Comparison of ENCODE assay signal across 20 cellular contexts in the genomic region with DNA sequence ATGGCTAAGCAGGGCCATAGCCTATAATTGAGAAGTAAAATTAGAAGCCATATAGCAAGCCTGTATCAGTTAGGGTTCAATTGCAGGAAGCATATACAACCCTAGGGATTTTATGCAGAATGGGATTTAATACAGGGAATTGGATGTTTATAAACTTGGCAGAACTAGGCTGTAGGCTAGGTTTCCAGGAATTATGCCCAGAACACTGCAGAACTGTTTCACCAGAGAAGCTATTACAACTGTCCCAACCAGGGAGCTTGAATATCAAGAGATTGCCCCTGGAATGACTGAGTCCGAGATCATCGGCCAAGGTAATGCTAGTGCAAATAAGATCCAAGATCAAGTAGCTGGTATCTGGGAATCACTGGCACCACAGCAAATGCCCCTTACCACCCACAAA.
DNase-seq lines count a peak whose midpoint lies in the region; ATAC-seq, FAIRE-seq and TF ChIP-seq lines count a peak whose summit lies in the region.
"Had no signal": no experiment of that assay in that cellular context is flagged by ENCODE, and none has a peak within 500 bp of the region (broad histone marks: within the 10 kb centered on the region; RNA-seq: fewer than 3 reads in every experiment).

No MANE protein-coding gene starts in this region.

- no peaks in the 10 kb centered on the region for H3K9me3 Mint-ChIP-seq in stimulated activated naive CD8-positive, alpha-beta T cell treated with anti-CD3 and anti-CD28 coated beads, Interleukin-15, amount 100 ng/mL, for 72 hours
- H3K9me3 Mint-ChIP-seq: H9 had no signal

- H3K9me3 ChIP-seq in adipocyte (ENCODE audit: control insufficient read depth, low read length), result no peaks in the 10 kb centered on the region
- H3K9me3 ChIP-seq: BE2C had no signal

- no peak overlapping the region for H3K27ac Mint-ChIP-seq in stimulated activated naive CD8-positive, alpha-beta T cell treated with anti-CD3 and anti-CD28 coated beads, Interleukin-15, amount 100 ng/mL, for 72 hours
- H3K27ac Mint-ChIP-seq: CD4-positive, CD25-positive, alpha-beta regulatory T cell; CD8-positive, alpha-beta memory T cell had no signal

- no peak overlapping the region for H3K9ac ChIP-seq in adipocyte (ENCODE audit: low read length)

- TF ChIP-seq POLR2A in erythroblast (IDR thresholded peaks at IDR 0.05; ENCODE audit: low read length), result no peak

- CTCF ChIA-PET in RWPE1 (lab: Yijun Ruan, JAX), result interaction anchor here (0.5 to 0.9 kb wide), 2 partner anchors 39 to 129 kb away, joined by 3 to 4 read pairs; no protein-coding TSS in a partner anchor

- H3K27me3 ChIP-seq in adipocyte (replicated peaks; ENCODE audit: control insufficient read depth, insufficient read depth, low read length), result no peaks in the 10 kb centered on the region
- H3K27me3 ChIP-seq: BE2C had no signal

- peaks cover 23% of the 10 kb centered on the region for H3K4me1 ChIP-seq in adipocyte (ENCODE audit: control insufficient read depth, insufficient read depth, low read length)
- H3K4me1 ChIP-seq: BE2C had no signal

- peak; percentile 40 for DNase-seq in Ammon's horn (ENCODE audit: low spot score)
- DNase-seq in adipocyte (ENCODE audit: low read depth), result peak; percentile 35
- DNase-seq in fibroblast of the aortic adventitia (ENCODE audit: low read depth), result peak; percentile 67
- DNase-seq in urothelium cell line (ENCODE audit: low spot score), result no peak
- DNase-seq in erythroblast (lab: John Stamatoyannopoulos, UW), result no peak
- DNase-seq in RWPE1 (ENCODE audit: low spot score), result no peak
- no peak for DNase-seq in stimulated activated naive CD8-positive, alpha-beta T cell treated with anti-CD3 and anti-CD28 coated beads, Interleukin-15, amount 100 ng/mL, for 72 hours
- DNase-seq: BE2C; C1 segment of cervical spinal cord; CD4-positive, CD25-positive, alpha-beta regulatory T cell; CD8-positive, alpha-beta memory T cell; COR-L47; DMS 273 treated with DMSO at 0.1 percent for 48 hours; DMS53; DND-41; EL; H9 had no signal

- POLR2A ChIA-PET in RWPE1 (lab: Yijun Ruan, JAX; ENCODE audit: low non-redundant PET), result no interaction called here

- ATAC-seq in stimulated activated naive CD8-positive, alpha-beta T cell treated with anti-CD3 and anti-CD28 coated beads, Interleukin-15, amount 100 ng/mL, for 72 hours, result no peak
- ATAC-seq: GM12878 had no signal

- H3K4me3 Mint-ChIP-seq in stimulated activated naive CD8-positive, alpha-beta T cell treated with anti-CD3 and anti-CD28 coated beads, Interleukin-15, amount 100 ng/mL, for 72 hours, result no peak overlapping the region
- H3K4me3 Mint-ChIP-seq: CD4-positive, CD25-positive, alpha-beta regulatory T cell; CD8-positive, alpha-beta memory T cell; H9 had no signal

- H3K27me3 Mint-ChIP-seq in stimulated activated naive CD8-positive, alpha-beta T cell treated with anti-CD3 and anti-CD28 coated beads, Interleukin-15, amount 100 ng/mL, for 72 hours, result peaks cover 15% of the 10 kb centered on the region
- H3K27me3 Mint-ChIP-seq: CD4-positive, CD25-positive, alpha-beta regulatory T cell had no signal

- no peaks in the 10 kb centered on the region for H3K4me1 Mint-ChIP-seq in stimulated activated naive CD8-positive, alpha-beta T cell treated with anti-CD3 and anti-CD28 coated beads, Interleukin-15, amount 100 ng/mL, for 72 hours
- H3K4me1 Mint-ChIP-seq: CD4-positive, CD25-positive, alpha-beta regulatory T cell; CD8-positive, alpha-beta memory T cell had no signal

- H3K27ac ChIP-seq in RWPE1, result no peak overlapping the region
- H3K27ac ChIP-seq: 22Rv1 had no signal

- H3K4me3 ChIP-seq in adipocyte (ENCODE audit: low read length) (no peak overlapping the region), fibroblast of the aortic adventitia (ENCODE audit: low read depth, low read length) (no peak overlapping the region)
- H3K4me3 ChIP-seq: GM12878 had no signal

- TF ChIP-seq CTCF in fibroblast of the aortic adventitia (IDR thresholded peaks at IDR 0.05; ENCODE audit: insufficient read depth, low read length), result no peak
- no peak for TF ChIP-seq CTCF in RWPE1 (conservative IDR thresholded peaks at IDR 0.05; ENCODE audit: low read depth)

- H3K36me3 ChIP-seq in adipocyte (ENCODE audit: control insufficient read depth, insufficient read depth, low read length, severe bottlenecking), result no peaks in the 10 kb centered on the region
- H3K36me3 ChIP-seq: BE2C had no signal

- FAIRE-seq in urothelium cell line (lab: Jason Lieb, UNC), result peak; percentile 9
- FAIRE-seq: GM12878, H1 had no signal

Comparison
In these comparisons a context has a peak if more than half of its experiments do, and no peak if none do; other contexts are left out.
1. DNase-seq: peak in Ammon's horn (single experiment), adipocyte (single experiment) and fibroblast of the aortic adventitia (single experiment); none in urothelium cell line (single experiment), erythroblast (0 of 2), RWPE1 (single experiment) and stimulated activated naive CD8-positive, alpha-beta T cell treated with anti-CD3 and anti-CD28 coated beads, Interleukin-15, amount 100 ng/mL, for 72 hours (0 of 2).